In genomic region chr10:34899161-34899560, GRCh38 we compare ENCODE assay signal across 36 cellular contexts.
"Had no signal": no experiment of that assay in that cellular context is flagged by ENCODE, and none has a peak within 500 bp of the region (broad histone marks: within the 10 kb centered on the region; RNA-seq: fewer than 3 reads in every experiment).

No MANE protein-coding gene starts in this region.

- H3K4me3 ChIP-seq: MG63 had no signal

- H3K27ac ChIP-seq: KMS-11 had no signal

- H3K9me3 ChIP-seq: MG63 had no signal

- H3K36me3 ChIP-seq: MG63 had no signal

- H3K27me3 ChIP-seq: MG63 had no signal

- DNase-seq: Karpas-422, Kasumi-1, KG1, MG63, MM.1S, MV-4-11, NCI-H1092, NCI-H1092 treated with DMSO at 0.1 percent for 48 hours, NCI-H1105, NCI-H1105 treated with DMSO at 0.1 percent for 48 hours, NCI-H1417, NCI-H1417 treated with DMSO at 0.1 percent for 48 hours, NCI-H1436, NCI-H1436 treated with DMSO at 0.1 percent for 48 hours, NCI-H146, NCI-H1694, NCI-H1694 treated with DMSO at 0.1 percent for 48 hours, NCI-H187, NCI-H187 treated with DMSO at 0.1 percent for 48 hours, NCI-H1930, NCI-H2029, NCI-H2029 treated with DMSO at 0.1 percent for 48 hours, NCI-H2081, NCI-H2081 treated with DMSO at 0.1 percent for 48 hours, NCI-H2107, NCI-H2171, NCI-H2171 treated with DMSO at 0.1 percent for 48 hours, NCI-H2227 treated with DMSO at 0.1 percent for 48 hours, NCI-H226, NCI-H345, NCI-H446, NCI-H446 treated with DMSO at 0.1 percent for 48 hours, NCI-H510A, NCI-H510A treated with DMSO at 0.1 percent for 48 hours, NCI-H524 had no signal
